Comparison of ENCODE assay signal across 5 cellular contexts in genomic region chr2:16744521-16744920, GRCh38.
"Had no signal": no experiment of that assay in that cellular context is flagged by ENCODE, and none has a peak within 500 bp of the region (broad histone marks: within the 10 kb centered on the region; RNA-seq: fewer than 3 reads in every experiment).

No MANE protein-coding gene starts in this region.

- H3K4me3 ChIP-seq: GM23338 had no signal

- ATAC-seq: GM23338, HepG2 had no signal

- DNase-seq: H9, HCEC 1CT had no signal

- H3K27ac ChIP-seq: HL-60 had no signal
